In genomic region chr1:182120411-182121258, GRCh38 we compare ENCODE assay signal across 11 cellular contexts. TPM values are rescaled to one million over a fixed set of nuclear protein-coding genes. Genes with fewer than 3 reads are reported as not detected.
A peak's percentile ranks its signal among the peaks of the same experiment; 100 is the strongest.
DNase-seq lines count a peak whose midpoint lies in the region; ATAC-seq and TF ChIP-seq lines count a peak whose summit lies in the region.
"Had no signal": no experiment of that assay in that cellular context is flagged by ENCODE, and none has a peak within 500 bp of the region (broad histone marks: within the 10 kb centered on the region; RNA-seq: fewer than 3 reads in every experiment).

No MANE protein-coding gene starts in this region.

- no peak for TF ChIP-seq POLR2A in esophagus squamous epithelium (IDR thresholded peaks at IDR 0.05)

- H3K4me3 ChIP-seq in BLaER1 treated with 17β-estradiol and CSF1 and Interleukin-3, amounts not matched to agents 10 nM and 100 nM = no peak overlapping the region
- H3K4me3 ChIP-seq in esophagus squamous epithelium (no peak overlapping the region), neural cell (ENCODE audit: low read length) (no peak overlapping the region)

- peak overlapping the region in 2 of 11 experiments; percentile 14 to 58; a peak in 2 of 22 replicates for H3K27ac ChIP-seq in BLaER1 treated with 17β-estradiol and CSF1 and Interleukin-3, amounts not matched to agents 10 nM and 100 nM
- peak overlapping the region; percentile 50 to 73 (median 63) for H3K27ac ChIP-seq in esophagus squamous epithelium
- no peak overlapping the region for H3K27ac ChIP-seq in neural cell (ENCODE audit: low read length)

- 49 to 53% methylated on average over 11 to 15 of the region's 17 CpGs for WGBS in esophagus squamous epithelium, 2 donors

- H3K79me2 ChIP-seq in neural cell (replicated peaks; ENCODE audit: insufficient read depth, low read length) = no peaks in the 10 kb centered on the region

- peak overlapping the region in 1 of 11 experiments; percentile 13; a peak in 1 of 22 replicates for H3K9ac ChIP-seq in BLaER1 treated with 17β-estradiol and CSF1 and Interleukin-3, amounts not matched to agents 10 nM and 100 nM
- H3K9ac ChIP-seq in neural cell (ENCODE audit: low read length) = no peak overlapping the region

- no peak overlapping the region for H2AFZ ChIP-seq in neural cell (ENCODE audit: low read depth, low read length)

- TF ChIP-seq RAD21 in neural cell (conservative IDR thresholded peaks at IDR 0.05) = no peak

- no peaks in the 10 kb centered on the region for H3K9me2 ChIP-seq in neural cell (ENCODE audit: insufficient read depth, low read length)

- no peaks in the 10 kb centered on the region for H3F3A ChIP-seq in neural cell (ENCODE audit: insufficient read depth, low read length, poor library complexity, severe bottlenecking)

- TF ChIP-seq EP300 in neural cell (conservative IDR thresholded peaks at IDR 0.05; ENCODE audit: poor library complexity, severe bottlenecking) = no peak

- no peaks in the 10 kb centered on the region for H4K20me1 ChIP-seq in BLaER1 treated with 17β-estradiol and CSF1 and Interleukin-3, amounts not matched to agents 10 nM and 100 nM
- H4K20me1 ChIP-seq in neural cell (ENCODE audit: insufficient read depth) = no peaks in the 10 kb centered on the region

- H3K9me3 ChIP-seq in BLaER1 treated with 17β-estradiol and CSF1 and Interleukin-3, amounts not matched to agents 10 nM and 100 nM (replicated peaks in 1 of 11) = no peaks in the 10 kb centered on the region
- H3K9me3 ChIP-seq in esophagus squamous epithelium = no peaks in the 10 kb centered on the region
- no peaks in the 10 kb centered on the region for H3K9me3 ChIP-seq in neural cell (ENCODE audit: low read length)

- H3K36me3 ChIP-seq in BLaER1 treated with 17β-estradiol and CSF1 and Interleukin-3, amounts not matched to agents 10 nM and 100 nM = no peaks in the 10 kb centered on the region
- H3K36me3 ChIP-seq in esophagus squamous epithelium (no peaks in the 10 kb centered on the region), neural cell (ENCODE audit: insufficient read depth, low read length) (no peaks in the 10 kb centered on the region)

- peak overlapping the region; percentile 2 to 69 (median 38); a peak in 18 of 22 replicates for H3K4me2 ChIP-seq in BLaER1 treated with 17β-estradiol and CSF1 and Interleukin-3, amounts not matched to agents 10 nM and 100 nM
- H3K4me2 ChIP-seq in neural cell (ENCODE audit: low read length) = no peak overlapping the region

- no peaks in the 10 kb centered on the region for H3K27me3 ChIP-seq in BLaER1 treated with 17β-estradiol and CSF1 and Interleukin-3, amounts not matched to agents 10 nM and 100 nM
- H3K27me3 ChIP-seq in esophagus squamous epithelium = no peaks in the 10 kb centered on the region
- no peaks in the 10 kb centered on the region for H3K27me3 ChIP-seq in neural cell (ENCODE audit: insufficient read depth, low read depth, low read length)

- TF ChIP-seq CTCF in esophagus squamous epithelium (IDR thresholded peaks at IDR 0.05) (no peak), neural cell (IDR thresholded peaks at IDR 0.05; ENCODE audit: poor library complexity, severe bottlenecking) (no peak)

- ATAC-seq in HG03280 (IDR thresholded peaks at IDR 0.05; ENCODE audit: unreplicated experiment) (no peak), GM19455 (IDR thresholded peaks at IDR 0.05; ENCODE audit: unreplicated experiment) (no peak), GM18502 (IDR thresholded peaks at IDR 0.05; ENCODE audit: poor library complexity, unreplicated experiment) (no peak), GM21526 (IDR thresholded peaks at IDR 0.05; ENCODE audit: low FRiP score, unreplicated experiment) (no peak)

- intact Hi-C loops in esophagus squamous epithelium (cut with DNase I) = no loop called here

- peaks cover 0 to 29% (median 7%) of the 10 kb centered on the region in 10 experiments; a peak in 9 of 20 replicates for H3K4me1 ChIP-seq in BLaER1 treated with 17β-estradiol and CSF1 and Interleukin-3, amounts not matched to agents 10 nM and 100 nM
- H3K4me1 ChIP-seq in esophagus squamous epithelium = peaks cover 18 to 30% (median 22%) of the 10 kb centered on the region in 3 donors

- DNase-seq in NCI-H526 treated with DMSO at 0.1 percent for 48 hours (lab: John Stamatoyannopoulos, UW) (peak; percentile 89), esophagus squamous epithelium (lab: John Stamatoyannopoulos, UW) (no peak)
- DNase-seq: H7 had no signal

TF ChIP-seq in neural cell, 6 proteins besides CTCF, POLR2A, EP300 and RAD21:
- TF ChIP-seq MXI1 (conservative IDR thresholded peaks at IDR 0.05; ENCODE audit: poor library complexity, severe bottlenecking) = no peak
- TF ChIP-seq POLR2AphosphoS5 (IDR thresholded peaks at IDR 0.05) = peak; percentile 46

RNA-seq across cellular contexts. Expression of gene ZNF648, which starts 59.1 kb away (rescaled TPM):
- under 1 TPM in 1 of 4 donors, not detected in 3; under 0.01 TPM for total RNA-seq in esophagus squamous epithelium
- not detected in 2 replicates for polyA plus RNA-seq in neural cell
- 0.24 TPM in 1 of 2 replicates, not detected in the other for polyA minus RNA-seq in neural cell
- total RNA-seq: activated T-helper 2 cell treated with anti-CD3 and anti-CD28 coated beads, Interferon-gamma antibody, Interleukin-2, Interleukin-4, amounts not matched to agents 10 μg/mL and 5 μg/mL and 100 μg/mL, durations not matched to agents 14 hours and 24 hours and 36 hours; mononuclear cell had no signal
